16 cellular contexts compared by ENCODE assay signal in genomic region chr3:4703054-4703480, GRCh38.
DNase-seq lines count a peak whose midpoint lies in the region; ATAC-seq and TF ChIP-seq lines count a peak whose summit lies in the region.
"Had no signal": no experiment of that assay in that cellular context is flagged by ENCODE, and none has a peak within 500 bp of the region (broad histone marks: within the 10 kb centered on the region; RNA-seq: fewer than 3 reads in every experiment).

No MANE protein-coding gene starts in this region.

- H3K4me1 ChIP-seq in body of pancreas (peaks cover 15% of the 10 kb centered on the region), spleen (peaks cover 0 to 25% (median 9%) of the 10 kb centered on the region in 6 donors), transverse colon (no peaks in the 10 kb centered on the region)

- 42 to 51% methylated on average over 3 of the region's 3 CpGs for WGBS in body of pancreas, 2 donors
- WGBS in spleen, 5 donors, result 51 to 67% (median 57%) methylated on average over 3 of the region's 3 CpGs
- WGBS in transverse colon (ENCODE audit: low coverage in 1 of 2), 2 donors, result 70 to 72% methylated on average over 2 to 3 of the region's 3 CpGs

- POLR2A ChIA-PET in activated CD4-positive, alpha-beta T cell treated with anti-CD3 and anti-CD28 coated beads for 36 hours (lab: Charles Lee), result no interaction called here
- POLR2A ChIA-PET in naive thymus-derived CD8-positive, alpha-beta T cell (lab: Charles Lee), result no interaction called here

- H3K27me3 ChIP-seq in body of pancreas (no peaks in the 10 kb centered on the region), spleen (replicated peaks in 1 of 7) (no peaks in the 10 kb centered on the region), transverse colon (no peaks in the 10 kb centered on the region)

- TF ChIP-seq POLR2A in body of pancreas (IDR thresholded peaks at IDR 0.05) (no peak), spleen (IDR thresholded peaks at IDR 0.05) (no peak), transverse colon (IDR thresholded peaks at IDR 0.05) (no peak)

- H3K27ac ChIP-seq in body of pancreas (peak overlapping the region in 2 of 4 donors; percentile 6 to 61), spleen (peak overlapping the region in 7 of 8 donors; percentile 3 to 59 (median 39)), transverse colon (no peak overlapping the region)

- H3K27me3 Mint-ChIP-seq in activated CD4-positive, alpha-beta T cell treated with anti-CD3 and anti-CD28 coated beads for 36 hours, result no peaks in the 10 kb centered on the region
- no peaks in the 10 kb centered on the region for H3K27me3 Mint-ChIP-seq in naive thymus-derived CD8-positive, alpha-beta T cell
- H3K27me3 Mint-ChIP-seq in stimulated activated naive B cell treated with anti-CD40 and anti-IgM and Interleukin-4, amounts not matched to agents 10 μg/mL and 1 μg/mL and 100 μg/mL, for 72 hours, result no peaks in the 10 kb centered on the region
- H3K27me3 Mint-ChIP-seq: dendritic cell treated with granulocyte-macrophage colony-stimulating factor and Interleukin-4, amounts not matched to agents 40 ng/mL and 50 ng/mL, for 4 days; type B pancreatic cell had no signal

- CTCF ChIA-PET in activated CD4-positive, alpha-beta T cell treated with anti-CD3 and anti-CD28 coated beads for 36 hours (lab: Charles Lee), result interaction anchor here (0.9 kb wide), 1 partner anchor 9 kb away, joined by 4 read pairs; no protein-coding TSS in a partner anchor

- TF ChIP-seq EP300 in transverse colon (IDR thresholded peaks at IDR 0.05; ENCODE audit: low read depth), result no peak

- peak; percentile 44 for ATAC-seq in activated CD4-positive, alpha-beta T cell treated with anti-CD3 and anti-CD28 coated beads for 36 hours
- peak; percentile 84 for ATAC-seq in body of pancreas
- ATAC-seq in naive thymus-derived CD8-positive, alpha-beta T cell, result no peak
- ATAC-seq in stimulated activated naive B cell treated with anti-CD40 and anti-IgM and Interleukin-4, amounts not matched to agents 10 μg/mL and 1 μg/mL and 100 μg/mL, for 72 hours (replicated peaks), result no peak
- ATAC-seq: CD8-positive, alpha-beta T cell; Panc1 had no signal

- H3K36me3 ChIP-seq in body of pancreas (replicated peaks in 1 of 2; ENCODE audit: insufficient read depth in 1 of 2, low read depth in 2 of 2) (peaks cover 0 to 2% of the 10 kb centered on the region in 2 donors), spleen (peaks cover 0 to 100% (median 62%) of the 10 kb centered on the region in 6 donors), transverse colon (no peaks in the 10 kb centered on the region)

- TF ChIP-seq CTCF in body of pancreas (IDR thresholded peaks at IDR 0.05) (no peak), spleen (IDR thresholded peaks at IDR 0.05 in 8 of 11, conservative IDR thresholded peaks at IDR 0.05 in 3 of 11) (no peak), transverse colon (IDR thresholded peaks at IDR 0.05) (no peak)

- H3K4me1 Mint-ChIP-seq in activated CD4-positive, alpha-beta T cell treated with anti-CD3 and anti-CD28 coated beads for 36 hours, result peaks cover 2% of the 10 kb centered on the region
- peaks cover 0 to 4% (median 0%) of the 10 kb centered on the region in 4 donors for H3K4me1 Mint-ChIP-seq in naive thymus-derived CD8-positive, alpha-beta T cell
- H3K4me1 Mint-ChIP-seq in stimulated activated naive B cell treated with anti-CD40 and anti-IgM and Interleukin-4, amounts not matched to agents 10 μg/mL and 1 μg/mL and 100 μg/mL, for 72 hours, result no peaks in the 10 kb centered on the region

- intact Hi-C loops in activated CD4-positive, alpha-beta T cell treated with anti-CD3 and anti-CD28 coated beads for 36 hours (cut with DNase I, micrococcal nuclease), result no loop called here
- intact Hi-C loops in body of pancreas (cut with DNase I), result no loop called here
- intact Hi-C loops in spleen (cut with DNase I; ENCODE audit: low total_unique reads), result no loop called here
- intact Hi-C loops in transverse colon (cut with DNase I; ENCODE audit: low total_unique reads), result no loop called here

- in situ Hi-C loops in transverse colon (cut with MboI; ENCODE audit: low pct_ligation_motif_present in 1 of 4, low pct_unique_long_range_greater_than_20kb in 1 of 4, low sequenced_read_pairs in 3 of 4), result loop anchor here in 1 of 4 donors (25.0 kb wide), 1 partner anchor 359 kb away; no protein-coding TSS in a partner anchor

- no peak for DNase-seq in activated CD4-positive, alpha-beta T cell treated with anti-CD3 and anti-CD28 coated beads for 36 hours
- DNase-seq in activated CD4-positive, alpha-beta T cell treated with anti-CD3 and anti-CD28 coated beads for 4 hours, result no peak
- DNase-seq in body of pancreas (peak in 1 of 4 donors; percentile 44), iris pigment epithelial cell (ENCODE audit: low read depth) (peak; percentile 48), spleen (no peak), transverse colon (no peak)
- no peak for DNase-seq in naive thymus-derived CD8-positive, alpha-beta T cell
- no peak for DNase-seq in stimulated activated naive B cell treated with anti-CD40 and anti-IgM and Interleukin-4, amounts not matched to agents 10 μg/mL and 1 μg/mL and 100 μg/mL, for 72 hours
- DNase-seq: 8988T; CD8-positive, alpha-beta T cell; midbrain; NCI-H187 treated with DMSO at 0.1 percent for 48 hours; NCI-H526 had no signal

- H3K4me3 ChIP-seq in body of pancreas, result no peak overlapping the region
- H3K4me3 ChIP-seq in spleen, result no peak overlapping the region
- no peak overlapping the region for H3K4me3 ChIP-seq in transverse colon

- H3K4me3 Mint-ChIP-seq in activated CD4-positive, alpha-beta T cell treated with anti-CD3 and anti-CD28 coated beads for 36 hours, result no peak overlapping the region
- no peak overlapping the region for H3K4me3 Mint-ChIP-seq in naive thymus-derived CD8-positive, alpha-beta T cell
- no peak overlapping the region for H3K4me3 Mint-ChIP-seq in stimulated activated naive B cell treated with anti-CD40 and anti-IgM and Interleukin-4, amounts not matched to agents 10 μg/mL and 1 μg/mL and 100 μg/mL, for 72 hours
- H3K4me3 Mint-ChIP-seq: CD8-positive, alpha-beta T cell; dendritic cell treated with granulocyte-macrophage colony-stimulating factor and Interleukin-4, amounts not matched to agents 40 ng/mL and 50 ng/mL, for 4 days; type B pancreatic cell had no signal

- no peaks in the 10 kb centered on the region for H3K9me3 ChIP-seq in body of pancreas
- no peaks in the 10 kb centered on the region for H3K9me3 ChIP-seq in spleen
- no peaks in the 10 kb centered on the region for H3K9me3 ChIP-seq in transverse colon

- no peaks in the 10 kb centered on the region for H3K9me3 Mint-ChIP-seq in activated CD4-positive, alpha-beta T cell treated with anti-CD3 and anti-CD28 coated beads for 36 hours (ENCODE audit: low read depth)
- no peaks in the 10 kb centered on the region for H3K9me3 Mint-ChIP-seq in naive thymus-derived CD8-positive, alpha-beta T cell
- H3K9me3 Mint-ChIP-seq in stimulated activated naive B cell treated with anti-CD40 and anti-IgM and Interleukin-4, amounts not matched to agents 10 μg/mL and 1 μg/mL and 100 μg/mL, for 72 hours, result no peaks in the 10 kb centered on the region
- H3K9me3 Mint-ChIP-seq: CD8-positive, alpha-beta T cell; dendritic cell treated with granulocyte-macrophage colony-stimulating factor and Interleukin-4, amounts not matched to agents 40 ng/mL and 50 ng/mL, for 4 days; type B pancreatic cell had no signal

- peak overlapping the region; percentile 56 for H3K27ac Mint-ChIP-seq in activated CD4-positive, alpha-beta T cell treated with anti-CD3 and anti-CD28 coated beads for 36 hours
- H3K27ac Mint-ChIP-seq in naive thymus-derived CD8-positive, alpha-beta T cell, result peak overlapping the region in 1 of 10 donors; percentile 43
- no peak overlapping the region for H3K27ac Mint-ChIP-seq in stimulated activated naive B cell treated with anti-CD40 and anti-IgM and Interleukin-4, amounts not matched to agents 10 μg/mL and 1 μg/mL and 100 μg/mL, for 72 hours
- H3K27ac Mint-ChIP-seq: CD8-positive, alpha-beta T cell; dendritic cell treated with granulocyte-macrophage colony-stimulating factor and Interleukin-4, amounts not matched to agents 40 ng/mL and 50 ng/mL, for 4 days; type B pancreatic cell had no signal

- H3K36me3 Mint-ChIP-seq in activated CD4-positive, alpha-beta T cell treated with anti-CD3 and anti-CD28 coated beads for 36 hours (ENCODE audit: low read depth), result peaks cover 42% of the 10 kb centered on the region
- H3K36me3 Mint-ChIP-seq in naive thymus-derived CD8-positive, alpha-beta T cell, result peaks cover 13 to 92% (median 36%) of the 10 kb centered on the region in 3 donors
- H3K36me3 Mint-ChIP-seq in stimulated activated naive B cell treated with anti-CD40 and anti-IgM and Interleukin-4, amounts not matched to agents 10 μg/mL and 1 μg/mL and 100 μg/mL, for 72 hours, result peaks cover 44 to 62% of the 10 kb centered on the region in 2 donors

Comparison
In these comparisons a context has a peak if more than half of its experiments do, and no peak if none do; other contexts are left out.
1. ATAC-seq: peak in activated CD4-positive, alpha-beta T cell treated with anti-CD3 and anti-CD28 coated beads for 36 hours (single experiment) and body of pancreas (single experiment); none in naive thymus-derived CD8-positive, alpha-beta T cell (0 of 2) and stimulated activated naive B cell treated with anti-CD40 and anti-IgM and Interleukin-4, amounts not matched to agents 10 μg/mL and 1 μg/mL and 100 μg/mL, for 72 hours (0 of 2).
2. H3K27ac ChIP-seq: peak in spleen (7 of 8); none in transverse colon (0 of 4).